ENCODE assay signal across 8 cellular contexts in the genomic region with DNA sequence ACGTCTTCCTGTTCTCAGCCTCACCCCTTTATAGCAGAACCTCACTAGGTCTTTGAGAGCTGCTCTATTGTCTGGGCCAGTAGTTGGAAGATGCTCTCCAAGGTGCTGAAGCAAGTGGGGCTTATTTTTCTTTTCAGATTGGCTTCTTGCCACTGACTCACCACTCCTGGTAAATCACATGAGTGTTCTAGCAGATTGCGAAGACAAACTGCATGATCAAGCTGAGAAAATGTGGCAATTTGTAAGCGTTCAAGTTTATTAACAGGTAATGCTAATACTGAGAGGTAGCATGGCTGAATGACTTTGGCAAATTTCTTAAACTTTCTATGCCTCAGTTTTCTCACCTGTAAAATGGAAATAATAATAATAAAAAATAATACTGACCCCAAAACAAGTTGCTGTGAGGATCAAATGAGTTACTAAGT. TPM values are rescaled to one million over a fixed set of nuclear protein-coding genes. Genes with fewer than 3 reads are reported as not detected.
A peak's percentile ranks its signal among the peaks of the same experiment; 100 is the strongest.
DNase-seq lines count a peak whose midpoint lies in the region; ATAC-seq and TF ChIP-seq lines count a peak whose summit lies in the region.

No MANE protein-coding gene starts in this region.

- H3K4me3 Mint-ChIP-seq in naive thymus-derived CD8-positive, alpha-beta T cell: no peak overlapping the region
- no peak overlapping the region for H3K4me3 Mint-ChIP-seq in CD8-positive, alpha-beta T cell

- no peak overlapping the region for H3K27ac ChIP-seq in CD8-positive, alpha-beta T cell (ENCODE audit: low read depth, low read length)
- H3K27ac ChIP-seq in esophagus muscularis mucosa (replicated peaks in 1 of 4): no peak overlapping the region

- no peak for TF ChIP-seq EP300 in esophagus muscularis mucosa (IDR thresholded peaks at IDR 0.05)

- no peaks in the 10 kb centered on the region for H3K36me3 ChIP-seq in CD8-positive, alpha-beta T cell (ENCODE audit: insufficient read depth, low read length)
- H3K36me3 ChIP-seq in esophagus muscularis mucosa: no peaks in the 10 kb centered on the region

- TF ChIP-seq CTCF in GM13977 (IDR thresholded peaks at IDR 0.05; ENCODE audit: extremely low read depth, insufficient read depth, missing control alignments) (no peak), cardiac fibroblast (IDR thresholded peaks at IDR 0.05; ENCODE audit: low read depth, low read length) (no peak), esophagus muscularis mucosa (IDR thresholded peaks at IDR 0.05) (no peak)
- no peak for TF ChIP-seq CTCF in CD8-positive, alpha-beta T cell (IDR thresholded peaks at IDR 0.05)

- H3K9me3 Mint-ChIP-seq in naive thymus-derived CD8-positive, alpha-beta T cell: peaks cover 0 to 8% (median 0%) of the 10 kb centered on the region in 9 donors
- no peaks in the 10 kb centered on the region for H3K9me3 Mint-ChIP-seq in CD8-positive, alpha-beta T cell

- CTCF ChIA-PET in CD8-positive, alpha-beta T cell (lab: Charles Lee): no interaction called here

- H3K4me3 ChIP-seq in cardiac fibroblast (replicated peaks in 1 of 2; ENCODE audit: low read depth in 2 of 2, low read length in 2 of 2) (no peak overlapping the region), esophagus muscularis mucosa (no peak overlapping the region)
- no peak overlapping the region for H3K4me3 ChIP-seq in CD8-positive, alpha-beta T cell (ENCODE audit: low read depth, low read length)

- intact Hi-C loops in CD8-positive, alpha-beta T cell (cut with DNase I, micrococcal nuclease): loop anchor here in 1 of 2 experiments (2.0 kb wide), 1 partner anchor 58 kb away; a partner anchor contains a TSS
- intact Hi-C loops in esophagus muscularis mucosa (cut with DNase I): no loop called here

- no peaks in the 10 kb centered on the region for H3K4me1 ChIP-seq in CD8-positive, alpha-beta T cell (ENCODE audit: insufficient read depth, low read length)
- H3K4me1 ChIP-seq in esophagus muscularis mucosa: no peaks in the 10 kb centered on the region

- H3K27me3 ChIP-seq in CD8-positive, alpha-beta T cell (ENCODE audit: insufficient read depth, low read length): peaks cover 9% of the 10 kb centered on the region
- peaks cover 0 to 88% (median 4%) of the 10 kb centered on the region in 4 donors for H3K27me3 ChIP-seq in esophagus muscularis mucosa

- H3K4me1 Mint-ChIP-seq in naive thymus-derived CD8-positive, alpha-beta T cell: peaks cover 0 to 3% (median 0%) of the 10 kb centered on the region in 4 donors
- H3K4me1 Mint-ChIP-seq in CD8-positive, alpha-beta T cell (ENCODE audit: low read depth): no peaks in the 10 kb centered on the region

- TF ChIP-seq POLR2A in esophagus muscularis mucosa (IDR thresholded peaks at IDR 0.05; ENCODE audit: low read depth): no peak

- 32% methylated on average over 3 of the region's 3 CpGs for WGBS in esophagus muscularis mucosa

- H3K36me3 Mint-ChIP-seq in naive thymus-derived CD8-positive, alpha-beta T cell: peaks cover 0 to 5% (median 0%) of the 10 kb centered on the region in 3 donors
- H3K36me3 Mint-ChIP-seq in CD8-positive, alpha-beta T cell: no peaks in the 10 kb centered on the region

- no peak overlapping the region for H3K27ac Mint-ChIP-seq in naive thymus-derived CD8-positive, alpha-beta T cell
- no peak overlapping the region for H3K27ac Mint-ChIP-seq in CD8-positive, alpha-beta T cell

- peaks cover 33 to 68% (median 43%) of the 10 kb centered on the region in 5 donors for H3K27me3 Mint-ChIP-seq in naive thymus-derived CD8-positive, alpha-beta T cell
- H3K27me3 Mint-ChIP-seq in CD8-positive, alpha-beta T cell (ENCODE audit: low read depth): peaks cover 54% of the 10 kb centered on the region

- DNase-seq in GM13977 (ENCODE audit: low spot score): peak; percentile 36
- peak; percentile 84 for DNase-seq in MV-4-11 (lab: John Stamatoyannopoulos, UW)
- DNase-seq in cardiac fibroblast (ENCODE audit: low read depth in 2 of 2): peak; percentile 94 to 97
- DNase-seq in naive thymus-derived CD8-positive, alpha-beta T cell: peak in 6 of 10 donors; percentile 4 to 38 (median 14)
- DNase-seq in CD8-positive, alpha-beta T cell: no peak
- no peak for DNase-seq in esophagus muscularis mucosa (ENCODE audit: extremely low spot score)
- DNase-seq in activated CD4-positive, CD25-positive, alpha-beta regulatory T cell treated with anti-CD3 and anti-CD28 coated beads, Interleukin-2, amount 50 U/mL, for 72 hours: no peak

- H3K9me3 ChIP-seq in CD8-positive, alpha-beta T cell (ENCODE audit: low read length): no peaks in the 10 kb centered on the region
- H3K9me3 ChIP-seq in esophagus muscularis mucosa: no peaks in the 10 kb centered on the region

- ATAC-seq in naive thymus-derived CD8-positive, alpha-beta T cell: no peak
- ATAC-seq in CD8-positive, alpha-beta T cell: no peak
- no peak for ATAC-seq in HG02610 (IDR thresholded peaks at IDR 0.05; ENCODE audit: unreplicated experiment)

- POLR2A ChIA-PET in naive thymus-derived CD8-positive, alpha-beta T cell (lab: Charles Lee): no interaction called here
- POLR2A ChIA-PET in CD8-positive, alpha-beta T cell (lab: Charles Lee): no interaction called here

- in situ Hi-C loops in GM13977 (cut with MboI; ENCODE audit: low pct_unique_long_range_greater_than_20kb, low sequenced_read_pairs, unreplicated experiment): no loop called here

RNA-seq across cellular contexts. Expression of a gene that starts 59.2 kb away (rescaled TPM):
- not detected for total RNA-seq in naive thymus-derived CD8-positive, alpha-beta T cell
- not detected for polyA plus RNA-seq in naive thymus-derived CD8-positive, alpha-beta T cell
- not detected for total RNA-seq in CD8-positive, alpha-beta T cell
- total RNA-seq in esophagus muscularis mucosa: not detected

Comparison
In these comparisons a context has a peak if more than half of its experiments do, and no peak if none do; other contexts are left out.
1. DNase-seq: peak in GM13977 (single experiment), MV-4-11 (single experiment), cardiac fibroblast (2 of 2) and naive thymus-derived CD8-positive, alpha-beta T cell (6 of 10); none in CD8-positive, alpha-beta T cell (0 of 7), esophagus muscularis mucosa (single experiment) and activated CD4-positive, CD25-positive, alpha-beta regulatory T cell treated with anti-CD3 and anti-CD28 coated beads, Interleukin-2, amount 50 U/mL, for 72 hours (single experiment).